In the genomic region with DNA sequence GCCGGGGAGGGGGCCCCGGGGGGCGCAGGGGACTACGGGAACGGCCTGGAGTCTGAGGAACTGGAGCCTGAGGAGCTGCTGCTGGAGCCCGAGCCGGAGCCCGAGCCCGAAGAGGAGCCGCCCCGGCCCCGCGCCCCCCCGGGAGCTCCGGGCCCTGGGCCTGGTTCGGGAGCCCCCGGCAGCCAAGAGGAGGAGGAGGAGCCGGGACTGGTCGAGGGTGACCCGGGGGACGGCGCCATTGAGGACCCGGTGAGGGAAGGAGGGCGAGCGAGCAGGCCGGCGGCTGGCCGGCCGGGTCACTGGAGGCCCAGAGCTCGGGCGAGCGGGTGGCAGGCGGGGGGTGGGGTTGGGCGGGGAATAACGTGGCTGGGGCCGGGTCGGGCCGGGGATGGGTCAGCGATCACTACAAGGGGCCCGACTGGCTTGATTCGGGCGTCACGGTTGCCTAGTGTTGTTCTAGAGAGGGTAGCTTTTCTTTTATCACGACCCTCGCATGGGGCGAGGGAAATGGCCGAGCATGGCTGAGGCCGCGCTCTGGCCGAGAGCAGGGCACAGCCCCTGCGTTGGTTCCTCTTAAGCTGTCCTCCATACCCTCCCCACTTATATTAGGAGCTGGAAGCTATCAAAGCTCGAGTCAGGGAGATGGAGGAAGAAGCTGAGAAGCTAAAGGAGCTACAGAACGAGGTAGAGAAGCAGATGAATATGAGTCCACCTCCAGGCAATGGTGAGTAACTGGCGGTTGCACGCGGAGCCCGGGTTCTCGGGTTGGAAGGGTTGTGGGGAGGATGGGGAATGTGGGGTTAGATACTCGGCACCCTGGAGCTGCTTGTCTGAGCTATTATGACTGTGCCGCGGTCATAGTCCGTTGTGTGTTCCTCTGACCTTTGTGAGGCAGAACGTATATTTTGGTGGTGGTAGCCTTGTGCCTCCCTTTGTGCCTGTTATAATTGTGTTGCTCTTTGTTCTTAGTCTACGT, we compare ENCODE assay signal across 7 cellular contexts. TPM values are rescaled to one million over a fixed set of nuclear protein-coding genes. Genes with fewer than 3 reads are reported as not detected.
DNase-seq lines count a peak whose midpoint lies in the region; ATAC-seq and TF ChIP-seq lines count a peak whose summit lies in the region.

No MANE protein-coding gene starts in this region.

- H3K4ac ChIP-seq in neuronal stem cell (ENCODE audit: low read length): peak overlapping the region; percentile 72

- DNase-seq in NOMO-1 treated with DMSO at 0.1 percent for 48 hours (lab: John Stamatoyannopoulos, UW; ENCODE audit: unreplicated experiment): peak; percentile 29
- DNase-seq in activated T-helper 1 cell treated with Interleukin-2 at 50 U/mL for 16 hours (ENCODE audit: low read depth): peak; percentile 20
- peak; percentile 54 to 79 for DNase-seq in foreskin fibroblast
- DNase-seq in neuronal stem cell (ENCODE audit: low spot score): peak; percentile 18

- H3K27me3 ChIP-seq in neuronal stem cell (ENCODE audit: control insufficient read depth in 3 of 3, insufficient read depth in 3 of 3, low read depth in 1 of 3, low read length in 3 of 3): no peaks in the 10 kb centered on the region

- peak overlapping the region; percentile 95 for H3K9ac ChIP-seq in neuronal stem cell (ENCODE audit: low read depth, low read length, poor library complexity)

- peak overlapping the region; percentile 79 for H2BK5ac ChIP-seq in neuronal stem cell (ENCODE audit: low read length)

- H2BK120ac ChIP-seq in neuronal stem cell (ENCODE audit: low read depth, low read length): no peak overlapping the region

- H3K18ac ChIP-seq in neuronal stem cell (ENCODE audit: low read length): peak overlapping the region; percentile 97

- H4K91ac ChIP-seq in neuronal stem cell (ENCODE audit: low read depth, low read length, poor library complexity): no peak overlapping the region

- peak overlapping the region; percentile 61 for H3K4me2 ChIP-seq in neuronal stem cell (ENCODE audit: insufficient read depth, low read length, poor library complexity, severe bottlenecking)

- no CpG with 5 or more reads among the region's 64 CpGs for WGBS in neuronal stem cell (ENCODE audit: extremely low coverage in 2 of 2, insufficient read length in 2 of 2, insufficient replicate concordance in 1 of 2), 2 donors
- WGBS in urinary bladder: under 1% methylated on average over 63 of the region's 64 CpGs

- peak overlapping the region; percentile 48 for H2AFZ ChIP-seq in neuronal stem cell (ENCODE audit: low read length)

- ATAC-seq in GM18519 (IDR thresholded peaks at IDR 0.05; ENCODE audit: low FRiP score, unreplicated experiment) (peak; percentile 1), HG02870 (IDR thresholded peaks at IDR 0.05; ENCODE audit: unreplicated experiment) (peak; percentile 3)

- peaks cover 11 to 14% of the 10 kb centered on the region in 2 donors for H3K4me1 ChIP-seq in neuronal stem cell (ENCODE audit: control insufficient read depth in 2 of 2, insufficient read depth in 1 of 2, low read depth in 1 of 2, low read length in 2 of 2)
- H3K4me1 ChIP-seq in urinary bladder (ENCODE audit: insufficient read depth): no peaks in the 10 kb centered on the region

- H3K14ac ChIP-seq in neuronal stem cell (ENCODE audit: low read length): peak overlapping the region; percentile 31

- H2BK15ac ChIP-seq in neuronal stem cell (ENCODE audit: low read length): no peak overlapping the region

- peaks cover 7% of the 10 kb centered on the region for H3K79me1 ChIP-seq in neuronal stem cell (ENCODE audit: low read depth, low read length)

- TF ChIP-seq CTCF in foreskin fibroblast (IDR thresholded peaks at IDR 0.05; ENCODE audit: low read depth, low read length): no peak

- H3K36me3 ChIP-seq in neuronal stem cell (replicated peaks in 1 of 2; ENCODE audit: control insufficient read depth in 2 of 2, insufficient read depth in 2 of 2, low read length in 2 of 2) (peaks cover 25 to 56% of the 10 kb centered on the region in 2 donors), urinary bladder (ENCODE audit: insufficient read depth) (peaks cover 11% of the 10 kb centered on the region)

- no peaks in the 10 kb centered on the region for H3K9me3 ChIP-seq in neuronal stem cell (replicated peaks in 1 of 2; ENCODE audit: control insufficient read depth in 2 of 2, insufficient read depth in 1 of 2, low read depth in 1 of 2, low read length in 2 of 2)

- H2BK12ac ChIP-seq in neuronal stem cell (ENCODE audit: low read length): no peak overlapping the region

- H3K27ac ChIP-seq in neuronal stem cell (replicated peaks; ENCODE audit: low read length) (peak overlapping the region; percentile 86), urinary bladder (ENCODE audit: low read depth) (peak overlapping the region; percentile 95)

- H3K23ac ChIP-seq in neuronal stem cell (ENCODE audit: low read depth, low read length, poor library complexity): no peak overlapping the region

- H3K4me3 ChIP-seq in foreskin fibroblast (ENCODE audit: low read depth in 1 of 2, low read length in 2 of 2): peak overlapping the region; percentile 93 to 95
- H3K4me3 ChIP-seq in neuronal stem cell (ENCODE audit: low read length in 2 of 2): peak overlapping the region; percentile 84 to 88
- peak overlapping the region; percentile 73 for H3K4me3 ChIP-seq in urinary bladder (ENCODE audit: low read depth, low read length)

- no peak overlapping the region for H4K8ac ChIP-seq in neuronal stem cell (ENCODE audit: low read depth, low read length)

- H2AK5ac ChIP-seq in neuronal stem cell (ENCODE audit: low read depth, low read length): peak overlapping the region; percentile 97

RNA-seq across cellular contexts. Expression of a gene that starts 0.6 kb away (rescaled TPM):
- 311 TPM for polyA plus RNA-seq in neuronal stem cell (2013, experiment 1 of 2)
- polyA plus RNA-seq in neuronal stem cell (2013, experiment 2 of 2): 303 TPM
- total RNA-seq in urinary bladder: 52.0 TPM
- 84.0 TPM for polyA plus RNA-seq in urinary bladder

RNA-seq across cellular contexts. Expression of a gene that starts 15.2 kb away (rescaled TPM):
- polyA plus RNA-seq in neuronal stem cell (2013, experiment 1 of 2): 8.6 TPM
- 9.0 TPM for polyA plus RNA-seq in neuronal stem cell (2013, experiment 2 of 2)
- 19.2 TPM for total RNA-seq in urinary bladder
- 118 TPM for polyA plus RNA-seq in urinary bladder

RNA-seq across cellular contexts. Expression of a gene that starts 19.2 kb away (rescaled TPM):
- polyA plus RNA-seq in neuronal stem cell (2013, experiment 1 of 2): 14.3 TPM
- polyA plus RNA-seq in neuronal stem cell (2013, experiment 2 of 2): 13.4 TPM
- 8.6 TPM for total RNA-seq in urinary bladder
- 9.8 TPM for polyA plus RNA-seq in urinary bladder

RNA-seq across cellular contexts. Expression of a gene that starts 30.8 kb away (rescaled TPM):
- 62.0 TPM for polyA plus RNA-seq in neuronal stem cell (2013, experiment 1 of 2)
- 60.0 TPM for polyA plus RNA-seq in neuronal stem cell (2013, experiment 2 of 2)
- total RNA-seq in urinary bladder: 30.5 TPM
- polyA plus RNA-seq in urinary bladder: 40.8 TPM

RNA-seq across cellular contexts. Expression of a gene that starts 35.9 kb away (rescaled TPM):
- polyA plus RNA-seq in neuronal stem cell (2013, experiment 1 of 2): 39.9 TPM
- 39.2 TPM for polyA plus RNA-seq in neuronal stem cell (2013, experiment 2 of 2)
- total RNA-seq in urinary bladder: 7.9 TPM
- polyA plus RNA-seq in urinary bladder: 12.4 TPM

Comparison
In these comparisons a context has a peak if more than half of its experiments do, and no peak if none do; other contexts are left out.
1. Peak in every context shown above with its lines: DNase-seq, ATAC-seq, H3K4me3 ChIP-seq and H3K27ac ChIP-seq.